In genomic region chr7:12554848-12555247, GRCh38 we compare ENCODE assay signal across 2 cellular contexts.
TF ChIP-seq lines count a peak whose summit lies in the region.

No MANE protein-coding gene starts in this region.

TF ChIP-seq in IMR-90, 13 proteins besides CTCF, POLR2A, EP300 and RAD21:
- TF ChIP-seq CEBPB (IDR thresholded peaks at IDR 0.05; ENCODE audit: low read depth, low read length): peak; percentile 50
- no peak for TF ChIP-seq ELK1 (IDR thresholded peaks at IDR 0.05; ENCODE audit: borderline replicate concordance, low read depth, low read length)

TF ChIP-seq in K562, 482 proteins besides CTCF, POLR2A, EP300 and RAD21:
- no peak for TF ChIP-seq HNRNPLL (IDR thresholded peaks at IDR 0.05; ENCODE audit: low read depth, low read length, poor library complexity, severe bottlenecking)
- no peak for TF ChIP-seq TSC22D4 (tag; IDR thresholded peaks at IDR 0.05)
- TF ChIP-seq, protein P1, sequence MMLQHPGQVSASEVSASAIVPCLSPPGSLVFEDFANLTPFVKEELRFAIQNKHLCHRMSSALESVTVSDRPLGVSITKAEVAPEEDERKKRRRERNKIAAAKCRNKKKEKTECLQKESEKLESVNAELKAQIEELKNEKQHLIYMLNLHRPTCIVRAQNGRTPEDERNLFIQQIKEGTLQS (IDR thresholded peaks at IDR 0.05): peak; percentile 46; the same call in 1 of the 2 replicates
- TF ChIP-seq, protein P1 (CRISPR knock-in tag; conservative IDR thresholded peaks at IDR 0.05): no peak
- no peak for TF ChIP-seq ZNF253 (CRISPR knock-in tag; conservative IDR thresholded peaks at IDR 0.05)
- TF ChIP-seq, protein P2, sequence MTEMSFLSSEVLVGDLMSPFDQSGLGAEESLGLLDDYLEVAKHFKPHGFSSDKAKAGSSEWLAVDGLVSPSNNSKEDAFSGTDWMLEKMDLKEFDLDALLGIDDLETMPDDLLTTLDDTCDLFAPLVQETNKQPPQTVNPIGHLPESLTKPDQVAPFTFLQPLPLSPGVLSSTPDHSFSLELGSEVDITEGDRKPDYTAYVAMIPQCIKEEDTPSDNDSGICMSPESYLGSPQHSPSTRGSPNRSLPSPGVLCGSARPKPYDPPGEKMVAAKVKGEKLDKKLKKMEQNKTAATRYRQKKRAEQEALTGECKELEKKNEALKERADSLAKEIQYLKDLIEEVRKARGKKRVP (CRISPR knock-in tag; IDR thresholded peaks at IDR 0.05): 0 out of 2 replicates have a peak, but pooled peaks have one; percentile 31
- no peak for TF ChIP-seq POU5F1 (IDR thresholded peaks at IDR 0.05; ENCODE audit: borderline replicate concordance, low read depth, low read length, partially characterized antibody)
- TF ChIP-seq NUFIP1 (IDR thresholded peaks at IDR 0.05; ENCODE audit: partially characterized antibody): no peak
- TF ChIP-seq, protein P3, sequence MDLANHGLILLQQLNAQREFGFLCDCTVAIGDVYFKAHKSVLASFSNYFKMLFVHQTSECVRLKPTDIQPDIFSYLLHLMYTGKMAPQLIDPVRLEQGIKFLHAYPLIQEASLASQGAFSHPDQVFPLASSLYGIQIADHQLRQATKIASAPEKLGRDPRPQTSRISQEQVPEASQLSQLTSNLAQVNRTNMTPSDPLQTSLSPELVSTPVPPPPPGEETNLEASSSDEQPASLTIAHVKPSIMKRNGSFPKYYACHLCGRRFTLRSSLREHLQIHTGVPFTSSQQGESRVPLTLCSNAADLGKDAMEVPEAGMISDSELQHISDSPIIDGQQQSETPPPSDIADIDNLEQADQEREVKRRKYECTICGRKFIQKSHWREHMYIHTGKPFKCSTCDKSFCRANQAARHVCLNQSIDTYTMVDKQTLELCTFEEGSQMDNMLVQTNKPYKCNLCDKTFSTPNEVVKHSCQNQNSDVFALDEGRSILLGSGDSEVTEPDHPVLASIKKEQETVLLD (IDR thresholded peaks at IDR 0.05): no peak
- peak; percentile 82 for TF ChIP-seq ZSCAN32 (CRISPR knock-in tag; IDR thresholded peaks at IDR 0.05)
- TF ChIP-seq CEBPG (CRISPR knock-in tag; IDR thresholded peaks at IDR 0.05): no peak
- TF ChIP-seq CEBPG (tag; conservative IDR thresholded peaks at IDR 0.05 in 1 of 2, IDR thresholded peaks at IDR 0.05 in 1 of 2): peak; percentile 52 to 71; a peak in 3 of 4 replicates
- TF ChIP-seq ZNF589 (CRISPR knock-in tag; IDR thresholded peaks at IDR 0.05; ENCODE audit: low read depth): no peak
- TF ChIP-seq IRF9 (tag; IDR thresholded peaks at IDR 0.05): peak; percentile 56; the same call in 1 of the 2 replicates
- peak; percentile 64 for TF ChIP-seq CEBPB (tag; IDR thresholded peaks at IDR 0.05)
TF ChIP-seq in K562: peak in this region for 6.
